ENCODE assay signal across 9 cellular contexts in genomic region chr1:168470821-168471473, GRCh38.
A peak's percentile ranks its signal among the peaks of the same experiment; 100 is the strongest.
DNase-seq lines count a peak whose midpoint lies in the region; ATAC-seq and TF ChIP-seq lines count a peak whose summit lies in the region.
"Had no signal": no experiment of that assay in that cellular context is flagged by ENCODE, and none has a peak within 500 bp of the region (broad histone marks: within the 10 kb centered on the region; RNA-seq: fewer than 3 reads in every experiment).

No MANE protein-coding gene starts in this region.

- intact Hi-C loops in HCT116 (cut with micrococcal nuclease) = no loop called here
- intact Hi-C loops in vagina (cut with DNase I) = no loop called here

- H3K36me3 Mint-ChIP-seq in WTC11 = peaks cover 14% of the 10 kb centered on the region

- peaks cover 0 to 3% of the 10 kb centered on the region in 2 experiments; a peak in 1 of 4 replicates for H3K9me3 ChIP-seq in HCT116 (ENCODE audit: control insufficient read depth in 1 of 2, insufficient read depth in 1 of 2, low read depth in 1 of 2, low read length in 2 of 2)
- H3K9me3 ChIP-seq in hepatocyte (ENCODE audit: low read depth) = no peaks in the 10 kb centered on the region
- H3K9me3 ChIP-seq in vagina = no peaks in the 10 kb centered on the region

- H3K4me3 ChIP-seq in ACC112 (ENCODE audit: low read depth, low read length) (peak overlapping the region; percentile 59), HCT116 (replicated peaks in 1 of 2; ENCODE audit: low read depth in 1 of 2, low read length in 2 of 2) (no peak overlapping the region; a peak in 1 of 4 replicates), hepatocyte (no peak overlapping the region), vagina (no peak overlapping the region)

- no peak for TF ChIP-seq RAD21 in HCT116 (IDR thresholded peaks at IDR 0.05; ENCODE audit: low read depth)

- peaks cover 33% of the 10 kb centered on the region for H3K4me1 Mint-ChIP-seq in WTC11

- whole genome bisulfite sequencing in hepatocyte (ENCODE audit: low lambda C conversion rate, missing lambda C conversion rate) = 91% methylated on average over 2 of the region's 2 CpGs

- TF ChIP-seq CTCF in HCT116 (IDR thresholded peaks at IDR 0.05 in 2 of 3, conservative IDR thresholded peaks at IDR 0.05 in 1 of 3; ENCODE audit: borderline replicate concordance in 1 of 3, insufficient read depth in 1 of 3, low read depth in 2 of 3, low read length in 2 of 3) = no peak
- TF ChIP-seq CTCF in WTC11 (IDR thresholded peaks at IDR 0.05) = no peak
- no peak for TF ChIP-seq CTCF in hepatocyte (IDR thresholded peaks at IDR 0.05; ENCODE audit: poor library complexity)
- TF ChIP-seq CTCF in vagina (IDR thresholded peaks at IDR 0.05) = no peak

- BruUV-seq in HCT116 (replicated peaks; lab: Mats Ljungman, UMichigan) = no TSS peak

- peak overlapping the region; percentile 2; the same call in 1 of the 2 replicates for H3K9ac ChIP-seq in HCT116 (ENCODE audit: low read length)
- H3K9ac ChIP-seq: KMS-11 had no signal

- H2AFZ ChIP-seq in ACC112 (ENCODE audit: low read length, unreplicated experiment) = peak overlapping the region; percentile 81
- peak overlapping the region; percentile 93 for H2AFZ ChIP-seq in HCT116 (ENCODE audit: low read depth, low read length, poor library complexity, severe bottlenecking)
- H2AFZ ChIP-seq in hepatocyte = no peak overlapping the region

- ATAC-seq in HCT116 (peak; percentile 81), WTC11 (peak; percentile 54)

- H3K36me3 ChIP-seq in ACC112 (ENCODE audit: insufficient read depth, low read length) (no peaks in the 10 kb centered on the region), HCT116 (ENCODE audit: control insufficient read depth in 1 of 2, insufficient read depth in 2 of 2, low read length in 2 of 2) (no peaks in the 10 kb centered on the region), hepatocyte (replicated peaks; ENCODE audit: insufficient read depth, low read depth) (no peaks in the 10 kb centered on the region), vagina (no peaks in the 10 kb centered on the region)

- CTCF ChIA-PET in HCT116 (lab: Charles Lee) = interaction anchor here (1.0 to 1.6 kb wide), 3 partner anchors 31 to 133 kb away, joined by 3 to 6 read pairs (median 5); no protein-coding TSS in a partner anchor
- CTCF ChIA-PET in WTC11 (lab: Charles Lee) = interaction anchor here (1.0 kb wide), 2 partner anchors 128 to 132 kb away, joined by 3 to 4 read pairs; no protein-coding TSS in a partner anchor

- POLR2A ChIA-PET in HCT116 (lab: Charles Lee) = interaction anchor here (1.2 kb wide), 1 partner anchor 11 kb away, joined by 3 read pairs; no protein-coding TSS in a partner anchor
- POLR2A ChIA-PET in WTC11 (lab: Charles Lee) = no interaction called here

- H3K4me3 Mint-ChIP-seq in WTC11 = no peak overlapping the region

- peak; percentile 77 for DNase-seq in HCT116 (ENCODE audit: low read depth, low spot score)
- DNase-seq in WTC11 (ENCODE audit: low spot score) = no peak
- DNase-seq in hepatocyte (ENCODE audit: low spot score) = peak; percentile 59
- no peak for DNase-seq in HuH-7.5 (ENCODE audit: low spot score)
- DNase-seq in cerebellum (ENCODE audit: low spot score) = no peak
- DNase-seq in vagina (ENCODE audit: extremely low spot score in 2 of 2) = no peak
- no peak for DNase-seq in stimulated activated CD4-positive, alpha-beta T cell treated with anti-CD3 and anti-CD28 coated beads, Interleukin-2, amount 100 ng/mL, for 24 hours

- H3K79me2 ChIP-seq in ACC112 (ENCODE audit: control insufficient read depth, insufficient read depth, low read length, unreplicated experiment) = no peaks in the 10 kb centered on the region
- no peaks in the 10 kb centered on the region for H3K79me2 ChIP-seq in HCT116 (ENCODE audit: insufficient read depth, low read length)
- no peaks in the 10 kb centered on the region for H3K79me2 ChIP-seq in hepatocyte

- H3K9me2 ChIP-seq in HCT116 (ENCODE audit: insufficient read depth) (no peaks in the 10 kb centered on the region), hepatocyte (replicated peaks; ENCODE audit: insufficient read depth) (no peaks in the 10 kb centered on the region)

- H3K27me3 Mint-ChIP-seq in WTC11 (ENCODE audit: low read depth) = no peaks in the 10 kb centered on the region; the same call in 1 of the 2 replicates

- H3K9me3 Mint-ChIP-seq in WTC11 = peaks cover 24% of the 10 kb centered on the region

- H3K27me3 ChIP-seq in ACC112 (ENCODE audit: insufficient read depth, low read length) (no peaks in the 10 kb centered on the region), HCT116 (ENCODE audit: insufficient read depth, low read length) (no peaks in the 10 kb centered on the region), hepatocyte (no peaks in the 10 kb centered on the region), vagina (no peaks in the 10 kb centered on the region)

- H3K27ac ChIP-seq in ACC112 (ENCODE audit: low read depth, low read length) = peak overlapping the region; percentile 92
- H3K27ac ChIP-seq in HCT116 (ENCODE audit: low read depth, low read length) = peak overlapping the region; percentile 30
- peak overlapping the region; percentile 22 for H3K27ac ChIP-seq in hepatocyte
- no peak overlapping the region for H3K27ac ChIP-seq in vagina
- H3K27ac ChIP-seq: KMS-11 had no signal

- H3K4me2 ChIP-seq in HCT116 (ENCODE audit: low read length) (peak overlapping the region; percentile 56), hepatocyte (no peak overlapping the region)
- H3K4me2 ChIP-seq: KMS-11 had no signal

- RAD21 ChIA-PET in HCT116 (lab: Charles Lee; ENCODE audit: low non-redundant PET in 1 of 2, low total read pairs in 2 of 2, uncharacterized antibody in 2 of 2, unreplicated experiment in 2 of 2) = no interaction called here

- 0 out of 2 replicates have a peak overlapping the region, but pooled peaks have one; percentile 13 for H3K27ac Mint-ChIP-seq in WTC11

- no peak for TF ChIP-seq POLR2A in HCT116 (IDR thresholded peaks at IDR 0.05; ENCODE audit: borderline replicate concordance, extremely low read depth, insufficient read depth, insufficient read length)
- no peak for TF ChIP-seq POLR2A in vagina (IDR thresholded peaks at IDR 0.05)

- no peaks in the 10 kb centered on the region for H4K20me1 ChIP-seq in HCT116 (ENCODE audit: insufficient read depth)
- no peaks in the 10 kb centered on the region for H4K20me1 ChIP-seq in hepatocyte (ENCODE audit: insufficient read depth, poor library complexity, severe bottlenecking)

- peaks cover 29% of the 10 kb centered on the region for H3K4me1 ChIP-seq in ACC112 (ENCODE audit: control insufficient read depth, insufficient read depth, low read length, unreplicated experiment)
- H3K4me1 ChIP-seq in HCT116 (ENCODE audit: control insufficient read depth in 1 of 2, insufficient read depth in 2 of 2, low read length in 2 of 2) = peaks cover 20 to 41% of the 10 kb centered on the region in 2 experiments
- peaks cover 20% of the 10 kb centered on the region for H3K4me1 ChIP-seq in hepatocyte (ENCODE audit: insufficient read depth)
- peaks cover 20% of the 10 kb centered on the region for H3K4me1 ChIP-seq in vagina

TF ChIP-seq in HCT116, 20 proteins besides CTCF, POLR2A, EP300 and RAD21 (continues in another document):
- TF ChIP-seq ZFX (IDR thresholded peaks at IDR 0.05) = no peak
- TF ChIP-seq EZH2 (IDR thresholded peaks at IDR 0.05) = no peak
- 0 out of 2 replicates have a peak, but pooled peaks have one; percentile 12 for TF ChIP-seq EGR1 (IDR thresholded peaks at IDR 0.05; ENCODE audit: low read depth)
- TF ChIP-seq SRF (IDR thresholded peaks at IDR 0.05; ENCODE audit: low read depth) = no peak
- TF ChIP-seq MAX (IDR thresholded peaks at IDR 0.05) = no peak
- no peak for TF ChIP-seq POLR2AphosphoS5 (IDR thresholded peaks at IDR 0.05; ENCODE audit: low read depth, low read length)
- TF ChIP-seq ZNF274 (IDR thresholded peaks at IDR 0.05; ENCODE audit: low read depth, low read length) = no peak
- TF ChIP-seq ELF1 (IDR thresholded peaks at IDR 0.05; ENCODE audit: borderline replicate concordance, low read depth) = no peak
- no peak for TF ChIP-seq EZH2phosphoT487 (IDR thresholded peaks at IDR 0.05; ENCODE audit: borderline replicate concordance)
- TF ChIP-seq JUND (IDR thresholded peaks at IDR 0.05) = peak; percentile 61
- no peak for TF ChIP-seq SIN3A (IDR thresholded peaks at IDR 0.05; ENCODE audit: low read depth)
- no peak; the same call in 1 of the 2 replicates for TF ChIP-seq CBX3 (IDR thresholded peaks at IDR 0.05; ENCODE audit: low read depth)
- 0 out of 2 replicates have a peak, but pooled peaks have one; percentile 20 for TF ChIP-seq CEBPB (IDR thresholded peaks at IDR 0.05; ENCODE audit: low read depth)
- no peak for TF ChIP-seq YY1 (IDR thresholded peaks at IDR 0.05; ENCODE audit: extremely low read depth, insufficient replicate concordance, low read depth, low read length)

TF ChIP-seq in WTC11, 78 proteins besides CTCF, POLR2A, EP300 and RAD21 (continues in another document):
- no peak for TF ChIP-seq MAX (CRISPR knock-in tag; IDR thresholded peaks at IDR 0.05)
- TF ChIP-seq SMAD4 (CRISPR knock-in tag; IDR thresholded peaks at IDR 0.05) = no peak
- TF ChIP-seq IRF2 (CRISPR knock-in tag; IDR thresholded peaks at IDR 0.05; ENCODE audit: borderline replicate concordance, low read depth) = no peak
- TF ChIP-seq ZBTB21 (CRISPR knock-in tag; IDR thresholded peaks at IDR 0.05; ENCODE audit: borderline replicate concordance) = no peak
- no peak for TF ChIP-seq NFE2L1 (CRISPR knock-in tag; IDR thresholded peaks at IDR 0.05)
- TF ChIP-seq TEAD1 (CRISPR knock-in tag; IDR thresholded peaks at IDR 0.05) = no peak
- no peak for TF ChIP-seq ZMAT4 (CRISPR knock-in tag; IDR thresholded peaks at IDR 0.05)
- TF ChIP-seq ZBTB43 (CRISPR knock-in tag; IDR thresholded peaks at IDR 0.05) = no peak

Comparison
In these comparisons a context has a peak if more than half of its experiments do, and no peak if none do; other contexts are left out.
1. DNase-seq: peak in HCT116 (single experiment) and hepatocyte (single experiment); none in WTC11 (single experiment), HuH-7.5 (single experiment), cerebellum (single experiment), vagina (0 of 2) and stimulated activated CD4-positive, alpha-beta T cell treated with anti-CD3 and anti-CD28 coated beads, Interleukin-2, amount 100 ng/mL, for 24 hours (0 of 2).